In the genomic region with DNA sequence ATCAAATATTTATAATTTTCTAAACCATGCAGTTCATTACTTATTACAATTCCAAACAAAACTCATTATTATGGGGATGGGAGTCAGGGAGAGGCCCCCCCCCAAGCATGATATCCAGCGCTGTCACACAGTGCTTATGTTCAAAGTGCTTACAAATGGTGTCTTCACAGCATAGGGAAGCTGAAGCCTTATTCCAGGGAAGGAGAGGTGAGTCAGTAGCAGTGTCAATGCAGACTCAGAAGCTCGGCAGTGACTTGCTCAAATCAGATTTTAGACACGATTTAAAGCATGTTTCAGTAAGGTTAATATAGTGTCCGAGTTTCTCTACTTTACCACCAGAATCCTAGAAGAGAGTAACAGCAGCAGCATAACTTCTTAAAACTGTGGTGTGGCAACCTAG, we compare ENCODE assay signal across 24 cellular contexts.
"Had no signal": no experiment of that assay in that cellular context is flagged by ENCODE, and none has a peak within 500 bp of the region (broad histone marks: within the 10 kb centered on the region; RNA-seq: fewer than 3 reads in every experiment).

No MANE protein-coding gene starts in this region.

- H3K9ac ChIP-seq: parathyroid adenoma had no signal

- H3K4me3 ChIP-seq: gastrocnemius medialis, left lung, mucosa of descending colon, sigmoid colon, stomach, thyroid gland, vagina had no signal

- FAIRE-seq: islet of Langerhans had no signal

- H3K27me3 ChIP-seq: gastrocnemius medialis, left lung, sigmoid colon, stomach, thyroid gland, vagina had no signal

- H3K27ac ChIP-seq: epithelial cell of prostate, gastrocnemius medialis, left lung, parathyroid adenoma, sigmoid colon, stomach, thyroid gland, vagina had no signal

- H3K9me3 ChIP-seq: gastrocnemius medialis, left lung, mucosa of descending colon, sigmoid colon, stomach, thyroid gland, vagina had no signal

- DNase-seq: effector CD8-positive, alpha-beta T cell; endodermal cell; foreskin fibroblast; gastrocnemius medialis; head of caudate nucleus; left cardiac atrium; left lung; mesenchymal stem cell; mucosa of descending colon; naive B cell; sigmoid colon; stimulated activated CD4-positive, alpha-beta T cell treated with anti-CD3 and anti-CD28 coated beads, Interleukin-2, amount 100 ng/mL, for 24 hours; stimulated activated CD4-positive, alpha-beta T cell treated with anti-CD3 and anti-CD28 coated beads, Interleukin-4, amount 100 ng/mL, for 24 hours; stimulated activated naive CD4-positive, alpha-beta T cell treated with Interleukin-2 at 50 U/mL for 16 hours; stomach; thyroid gland; trophoblast cell had no signal

- H3K4me1 ChIP-seq: gastrocnemius medialis, parathyroid adenoma, sigmoid colon, stomach, thyroid gland, vagina had no signal

- H2AFZ ChIP-seq: parathyroid adenoma had no signal

- ATAC-seq: esophagus mucosa; gastrocnemius medialis; left cardiac atrium; left lung; mucosa of descending colon; natural killer cell treated with Interleukin-12 subunit alpha and Interleukin-12 subunit beta and Interleukin-15 and Interleukin-18, amount 100 ng/mL, for 72 hours; stimulated activated effector memory CD8-positive, alpha-beta T cell treated with anti-CD3 and anti-CD28 coated beads, Interleukin-12 subunit alpha, Interleukin-12 subunit beta, amount 100 ng/mL, for 72 hours had no signal

- H3K79me2 ChIP-seq: parathyroid adenoma had no signal
